In genomic region chr3:47743362-47743761, GRCh38 we compare ENCODE assay signal across 8 cellular contexts. TPM values are rescaled to one million over a fixed set of nuclear protein-coding genes. Genes with fewer than 3 reads are reported as not detected.
DNase-seq lines count a peak whose midpoint lies in the region; TF ChIP-seq lines count a peak whose summit lies in the region.
"Not testable (repeated sequence)": the region's sequence is repeated elsewhere in the genome, so short reads cannot be mapped to it uniquely, and the experiment has no call there.

No MANE protein-coding gene starts in this region.

- H3K4me1 ChIP-seq in GM23248 (ENCODE audit: insufficient read depth) = not testable (repeated sequence)

- not testable (repeated sequence) for H3K27me3 Mint-ChIP-seq in mesothelial cell of epicardium (ENCODE audit: low read depth)

- not testable (repeated sequence) for H3K4me2 ChIP-seq in GM23248 (ENCODE audit: unreplicated experiment)

- not testable (repeated sequence) for TF ChIP-seq CTCF in choroid plexus epithelial cell (conservative IDR thresholded peaks at IDR 0.05; ENCODE audit: low read depth, low read length); fibroblast of the aortic adventitia (IDR thresholded peaks at IDR 0.05; ENCODE audit: insufficient read depth, low read length); mesothelial cell of epicardium (IDR thresholded peaks at IDR 0.05; ENCODE audit: unreplicated experiment)

- H3K27ac ChIP-seq in GM23248 = peak overlapping the region; percentile 15; the same call in 1 of the 2 replicates

- H3K4me3 ChIP-seq in GM23248; choroid plexus epithelial cell (ENCODE audit: low read depth, low read length); fibroblast of the aortic adventitia (ENCODE audit: low read depth, low read length): not testable (repeated sequence)

- not testable (repeated sequence) for H3K4me3 Mint-ChIP-seq in mesothelial cell of epicardium

- H3K36me3 ChIP-seq in GM23248 (ENCODE audit: low read depth) = not testable (repeated sequence)

- in situ Hi-C loops in GM23248 (cut with MboI) = not testable (repeated sequence)

- not testable (repeated sequence) for H3K36me3 Mint-ChIP-seq in mesothelial cell of epicardium

- peaks cover 11% of the 10 kb centered on the region; the same call in 1 of the 2 replicates for H3F3A ChIP-seq in GM23248 (ENCODE audit: insufficient read depth)

- H3K9me3 Mint-ChIP-seq in mesothelial cell of epicardium = not testable (repeated sequence)

- H3K9me3 ChIP-seq in GM23248 (ENCODE audit: low read depth) = not testable (repeated sequence)

- DNase-seq in A172 (ENCODE audit: low spot score) (peak; percentile 2), GM23248 (peak; percentile 30), M059J (ENCODE audit: low read depth) (peak; percentile 38), RPMI7951 (ENCODE audit: low read depth) (peak; percentile 17), amniotic epithelial cell (ENCODE audit: low read depth) (peak; percentile 47), choroid plexus epithelial cell (ENCODE audit: low read depth) (peak; percentile 37), fibroblast of the aortic adventitia (ENCODE audit: low read depth) (peak; percentile 9)
- not testable (repeated sequence) for DNase-seq in mesothelial cell of epicardium (ENCODE audit: low spot score in 2 of 2, unreplicated experiment in 2 of 2)

- H3K4me1 Mint-ChIP-seq in mesothelial cell of epicardium = not testable (repeated sequence)

- 71 to 73% methylated on average over 6 of the region's 6 CpGs for WGBS in GM23248 (ENCODE audit: low coverage in 1 of 2, low lambda C conversion rate in 2 of 2, missing lambda C conversion rate in 2 of 2), 2 experiments

- not testable (repeated sequence) for H3K27me3 ChIP-seq in GM23248 (replicated peaks; ENCODE audit: insufficient read depth)

- H3K27ac Mint-ChIP-seq in mesothelial cell of epicardium = peak overlapping the region; percentile 37

- not testable (repeated sequence) for H3K9me2 ChIP-seq in GM23248 (ENCODE audit: insufficient read depth)

- H4K20me1 ChIP-seq in GM23248 (ENCODE audit: insufficient read depth) = not testable (repeated sequence)

- H3K79me2 ChIP-seq in GM23248 (ENCODE audit: insufficient read depth) = peaks cover 100% of the 10 kb centered on the region

- H2AFZ ChIP-seq in GM23248 = not testable (repeated sequence)

- not testable (repeated sequence) for H3K9ac ChIP-seq in GM23248

RNA-seq across cellular contexts. Expression of gene SMARCC1, which starts 38.3 kb away (rescaled TPM):
- total RNA-seq in A172 (2014; rRNA removed; shearing (Covaris generic)) = 49.6 and 51.2 TPM in 2 replicates
- 29.5 and 31.5 TPM in 2 replicates for total RNA-seq in GM23248 (2014; rRNA removed; shearing (Covaris generic))
- 40.9 and 43.4 TPM in 2 replicates for polyA plus RNA-seq in GM23248 (2016; fragmentation: Nextera tagmentation; extraction: Ambion mirVana)
- total RNA-seq in M059J (2014; rRNA removed; shearing (Covaris generic)) = 16.6 and 33.5 TPM in 2 replicates
- 35.6 and 38.7 TPM in 2 replicates for total RNA-seq in RPMI7951 (2014; rRNA removed; shearing (Covaris generic))
- total RNA-seq in fibroblast of the aortic adventitia (ENCODE audit: low replicate concordance) = 42.7 and 44.5 TPM in 2 replicates
- 215 to 234 TPM (median 222 TPM) in 3 replicates for total RNA-seq in mesothelial cell of epicardium

RNA-seq across cellular contexts. Expression of gene DHX30, which starts 59.6 kb away (rescaled TPM):
- 93.2 and 111 TPM in 2 replicates for total RNA-seq in A172 (2014; rRNA removed; shearing (Covaris generic))
- 65.8 and 70.3 TPM in 2 replicates for total RNA-seq in GM23248 (2014; rRNA removed; shearing (Covaris generic))
- polyA plus RNA-seq in GM23248 (2016; fragmentation: Nextera tagmentation; extraction: Ambion mirVana) = 42.9 and 44.1 TPM in 2 replicates
- 35.0 and 45.2 TPM in 2 replicates for total RNA-seq in M059J (2014; rRNA removed; shearing (Covaris generic))
- total RNA-seq in RPMI7951 (2014; rRNA removed; shearing (Covaris generic)) = 57.2 and 58.3 TPM in 2 replicates
- total RNA-seq in fibroblast of the aortic adventitia (ENCODE audit: low replicate concordance) (39.2 and 51.5 TPM in 2 replicates), mesothelial cell of epicardium (114 to 122 TPM (median 114 TPM) in 3 replicates)
